10 cellular contexts compared by ENCODE assay signal in genomic region chr14:75306917-75307699, GRCh38. TPM values are rescaled to one million over a fixed set of nuclear protein-coding genes. Genes with fewer than 3 reads are reported as not detected.
DNase-seq lines count a peak whose midpoint lies in the region; ATAC-seq and TF ChIP-seq lines count a peak whose summit lies in the region.
"Had no signal": no experiment of that assay in that cellular context is flagged by ENCODE, and none has a peak within 500 bp of the region (broad histone marks: within the 10 kb centered on the region; RNA-seq: fewer than 3 reads in every experiment).

No MANE protein-coding gene starts in this region.

- peaks cover 39% of the 10 kb centered on the region for H3K4me1 Mint-ChIP-seq in CD14-positive monocyte

- H3K4me1 ChIP-seq in left ventricle myocardium inferior = peaks cover 34% of the 10 kb centered on the region

- ATAC-seq in GM21717 (IDR thresholded peaks at IDR 0.05; ENCODE audit: unreplicated experiment) (no peak), Right ventricle myocardium superior (ENCODE audit: poor library complexity) (no peak)

- no peaks in the 10 kb centered on the region for H3K27me3 ChIP-seq in left ventricle myocardium inferior (ENCODE audit: low read depth)

- H3K9me3 ChIP-seq in left ventricle myocardium inferior (replicated peaks) = no peaks in the 10 kb centered on the region

- H3K9me3 Mint-ChIP-seq in CD14-positive monocyte = peaks cover 0 to 2% (median 0%) of the 10 kb centered on the region in 7 donors
- H3K9me3 Mint-ChIP-seq: activated naive CD4-positive, alpha-beta T cell treated with anti-CD3 and anti-CD28 coated beads, Interleukin-2, amount 50 U/mL, for 24 hours had no signal

- H3K36me3 Mint-ChIP-seq in CD14-positive monocyte = no peaks in the 10 kb centered on the region
- H3K36me3 Mint-ChIP-seq: activated naive CD4-positive, alpha-beta T cell treated with anti-CD3 and anti-CD28 coated beads, Interleukin-2, amount 50 U/mL, for 24 hours had no signal

- H3K27ac Mint-ChIP-seq in CD14-positive monocyte = peak overlapping the region in 2 of 7 donors; percentile 31 to 70

- H3K36me3 ChIP-seq in left ventricle myocardium inferior = no peaks in the 10 kb centered on the region

- no peak overlapping the region for H3K4me3 Mint-ChIP-seq in CD14-positive monocyte
- H3K4me3 Mint-ChIP-seq: activated naive CD4-positive, alpha-beta T cell treated with anti-CD3 and anti-CD28 coated beads, Interleukin-2, amount 50 U/mL, for 24 hours had no signal

- peak; percentile 39 for TF ChIP-seq CTCF in left ventricle myocardium inferior (IDR thresholded peaks at IDR 0.05; ENCODE audit: borderline replicate concordance)
- TF ChIP-seq CTCF in RWPE1 (conservative IDR thresholded peaks at IDR 0.05; ENCODE audit: low read depth) = peak; percentile 38
- TF ChIP-seq CTCF in CD14-positive monocyte (IDR thresholded peaks at IDR 0.05) = no peak

- H3K27ac ChIP-seq in left ventricle myocardium inferior (replicated peaks) (no peak overlapping the region), RWPE1 (no peak overlapping the region)
- H3K27ac ChIP-seq: skin epidermis had no signal

- CTCF ChIA-PET in RWPE1 (lab: Yijun Ruan, JAX) = interaction anchor here (0.7 to 5.0 kb wide), 11 partner anchors 12 to 256 kb away, joined by 3 to 34 read pairs (median 3); no protein-coding TSS in a partner anchor

- intact Hi-C loops in left ventricle myocardium inferior (cut with micrococcal nuclease) = no loop called here
- intact Hi-C loops in cardiac septum (cut with DNase I) = loop anchor here (1.0 to 5.0 kb wide), 3 partner anchors 120 to 254 kb away; partner anchors contain the start of gene JDP2
- intact Hi-C loops in CD14-positive monocyte (cut with micrococcal nuclease) = loop anchor here (5.0 kb wide), 2 partner anchors 120 to 180 kb away; partner anchors contain the start of gene JDP2 (in 1 of the 2)
- intact Hi-C loops in Right ventricle myocardium superior (cut with DNase I) = no loop called here

- DNase-seq in left ventricle myocardium inferior (no peak), cardiac septum (ENCODE audit: low spot score) (no peak), Kasumi-1 (lab: John Stamatoyannopoulos, UW) (peak; percentile 53 to 76), RWPE1 (ENCODE audit: low spot score) (no peak), germinal center (ENCODE audit: low spot score) (peak; percentile 51), CD14-positive monocyte (ENCODE audit: low spot score) (no peak), Right ventricle myocardium superior (no peak)

- POLR2A ChIA-PET in RWPE1 (lab: Yijun Ruan, JAX; ENCODE audit: low non-redundant PET) = no interaction called here

- H3K27me3 Mint-ChIP-seq in CD14-positive monocyte (ENCODE audit: low read depth in 3 of 3) = peaks cover 0 to under 1% (median 0%) of the 10 kb centered on the region in 3 donors
- H3K27me3 Mint-ChIP-seq: activated naive CD4-positive, alpha-beta T cell treated with anti-CD3 and anti-CD28 coated beads, Interleukin-2, amount 50 U/mL, for 24 hours had no signal

- no peak overlapping the region for H3K4me3 ChIP-seq in left ventricle myocardium inferior
- H3K4me3 ChIP-seq: skin epidermis had no signal

RNA-seq across cellular contexts. Expression of gene FOS, which starts 28.5 kb away (rescaled TPM):
- 9.7 TPM for total RNA-seq in left ventricle myocardium inferior
- total RNA-seq in cardiac septum = 25.8 TPM
- polyA plus RNA-seq in CD14-positive monocyte = 1,000 to 10,000 TPM; 4,403 to 4,841 TPM
- 11.9 TPM for total RNA-seq in Right ventricle myocardium superior

Comparison
In these comparisons a context has a peak if more than half of its experiments do, and no peak if none do; other contexts are left out.
1. intact Hi-C loops: an anchor here in cardiac septum (1.0 to 5.0 kb wide) and CD14-positive monocyte (5.0 kb wide); none called in left ventricle myocardium inferior and Right ventricle myocardium superior.
2. DNase-seq: peak in Kasumi-1 (2 of 2) and germinal center (single experiment); none in left ventricle myocardium inferior (single experiment), cardiac septum (single experiment), RWPE1 (single experiment), CD14-positive monocyte (single experiment) and Right ventricle myocardium superior (single experiment).